ENCODE assay signal across 8 cellular contexts in genomic region chr3:115518100-115518852, GRCh38.
DNase-seq lines count a peak whose midpoint lies in the region; ATAC-seq and TF ChIP-seq lines count a peak whose summit lies in the region.

No MANE protein-coding gene starts in this region.

- H3K79me2 ChIP-seq in hepatocyte = no peaks in the 10 kb centered on the region

- peaks cover 5% of the 10 kb centered on the region for H3K27me3 Mint-ChIP-seq in activated T-cell treated with anti-CD3 and anti-CD28 coated beads, Interleukin-2, amount 50 U/mL, for 4 hours (ENCODE audit: low read depth)

- TF ChIP-seq POLR2A in testis (IDR thresholded peaks at IDR 0.05) (no peak), prostate gland (IDR thresholded peaks at IDR 0.05) (no peak)

- H3K27me3 ChIP-seq in adipocyte (replicated peaks; ENCODE audit: control insufficient read depth, insufficient read depth, low read length) = no peaks in the 10 kb centered on the region
- no peaks in the 10 kb centered on the region for H3K27me3 ChIP-seq in hepatocyte
- H3K27me3 ChIP-seq in testis = no peaks in the 10 kb centered on the region
- no peaks in the 10 kb centered on the region for H3K27me3 ChIP-seq in prostate gland (replicated peaks; ENCODE audit: insufficient read depth)

- H3K4me3 ChIP-seq in adipocyte (ENCODE audit: low read length) (peak overlapping the region; percentile 37), hepatocyte (no peak overlapping the region), testis (no peak overlapping the region), prostate gland (no peak overlapping the region)

- H3K36me3 Mint-ChIP-seq in activated T-cell treated with anti-CD3 and anti-CD28 coated beads, Interleukin-2, amount 50 U/mL, for 4 hours (ENCODE audit: insufficient read depth) = no peaks in the 10 kb centered on the region

- no peaks in the 10 kb centered on the region for H3K9me3 Mint-ChIP-seq in activated T-cell treated with anti-CD3 and anti-CD28 coated beads, Interleukin-2, amount 50 U/mL, for 4 hours

- H3K9ac ChIP-seq in adipocyte (ENCODE audit: low read length) = peak overlapping the region; percentile 24

- no peak for TF ChIP-seq CTCF in hepatocyte (IDR thresholded peaks at IDR 0.05; ENCODE audit: poor library complexity)
- no peak for TF ChIP-seq CTCF in testis (IDR thresholded peaks at IDR 0.05)
- no peak for TF ChIP-seq CTCF in prostate gland (IDR thresholded peaks at IDR 0.05)

- H3K36me3 ChIP-seq in adipocyte (ENCODE audit: control insufficient read depth, insufficient read depth, low read length, severe bottlenecking) (no peaks in the 10 kb centered on the region), hepatocyte (replicated peaks; ENCODE audit: insufficient read depth, low read depth) (no peaks in the 10 kb centered on the region), testis (ENCODE audit: low read depth, missing control alignments) (no peaks in the 10 kb centered on the region), prostate gland (no peaks in the 10 kb centered on the region)

- no peak overlapping the region for H3K4me3 Mint-ChIP-seq in activated T-cell treated with anti-CD3 and anti-CD28 coated beads, Interleukin-2, amount 50 U/mL, for 4 hours

- DNase-seq in HS-27A (ENCODE audit: low read depth) (peak; percentile 52), adipocyte (ENCODE audit: low read depth) (peak; percentile 41), hepatocyte (ENCODE audit: low spot score) (peak; percentile 58), testis (peak; percentile 81), ureter (ENCODE audit: low spot score) (no peak), prostate gland (ENCODE audit: low spot score) (no peak)
- DNase-seq in activated T-cell treated with anti-CD3 and anti-CD28 coated beads, Interleukin-2, amount 50 U/mL, for 4 hours = no peak
- DNase-seq in stimulated activated CD4-positive, alpha-beta T cell treated with anti-CD3 and anti-CD28 coated beads, Interleukin-1b, Interleukin-23, amount 100 ng/mL, for 48 hours = no peak

- H3K9me3 ChIP-seq in adipocyte (ENCODE audit: control insufficient read depth, low read length) (no peaks in the 10 kb centered on the region), hepatocyte (ENCODE audit: low read depth) (no peaks in the 10 kb centered on the region), testis (no peaks in the 10 kb centered on the region), prostate gland (no peaks in the 10 kb centered on the region)

- H3K27ac ChIP-seq in hepatocyte (no peak overlapping the region), testis (peak overlapping the region; percentile 7 to 43), prostate gland (no peak overlapping the region)

- ATAC-seq in activated T-cell treated with anti-CD3 and anti-CD28 coated beads, Interleukin-2, amount 50 U/mL, for 4 hours = no peak

- H3K4me2 ChIP-seq in hepatocyte = no peak overlapping the region

- H2AFZ ChIP-seq in hepatocyte = no peak overlapping the region

- 50% methylated on average over 4 of the region's 4 CpGs for WGBS in hepatocyte (ENCODE audit: low lambda C conversion rate, missing lambda C conversion rate)
- WGBS in testis, 2 donors = 33 to 46% methylated on average over 4 of the region's 4 CpGs
- WGBS in prostate gland = 38% methylated on average over 4 of the region's 4 CpGs

- intact Hi-C loops in testis (cut with DNase I; ENCODE audit: low total_unique reads) (no loop called here), prostate gland (cut with DNase I) (loop anchor here (10.0 kb wide), 1 partner anchor 303 kb away; no protein-coding TSS in a partner anchor)

- peaks cover 7% of the 10 kb centered on the region for H3K4me1 Mint-ChIP-seq in activated T-cell treated with anti-CD3 and anti-CD28 coated beads, Interleukin-2, amount 50 U/mL, for 4 hours (ENCODE audit: low read depth)

- H3K9me2 ChIP-seq in hepatocyte (replicated peaks; ENCODE audit: insufficient read depth) = no peaks in the 10 kb centered on the region

- H3K4me1 ChIP-seq in adipocyte (ENCODE audit: control insufficient read depth, insufficient read depth, low read length) (peaks cover 39% of the 10 kb centered on the region), hepatocyte (ENCODE audit: insufficient read depth) (peaks cover 4% of the 10 kb centered on the region), testis (peaks cover 5% of the 10 kb centered on the region), prostate gland (replicated peaks) (no peaks in the 10 kb centered on the region)

- H4K20me1 ChIP-seq in hepatocyte (ENCODE audit: insufficient read depth, poor library complexity, severe bottlenecking) = no peaks in the 10 kb centered on the region

Comparison
In these comparisons a context has a peak if more than half of its experiments do, and no peak if none do; other contexts are left out.
1. DNase-seq: peak in HS-27A (single experiment), adipocyte (single experiment), hepatocyte (single experiment) and testis (single experiment); none in activated T-cell treated with anti-CD3 and anti-CD28 coated beads, Interleukin-2, amount 50 U/mL, for 4 hours (single experiment), ureter (single experiment), stimulated activated CD4-positive, alpha-beta T cell treated with anti-CD3 and anti-CD28 coated beads, Interleukin-1b, Interleukin-23, amount 100 ng/mL, for 48 hours (single experiment) and prostate gland (single experiment).
2. H3K27ac ChIP-seq: peak in testis (2 of 2); none in hepatocyte (single experiment) and prostate gland (0 of 2).